ENCODE assay signal across 10 cellular contexts in genomic region chr1:235077163-235077540, GRCh38. TPM values are rescaled to one million over a fixed set of nuclear protein-coding genes. Genes with fewer than 3 reads are reported as not detected.
DNase-seq lines count a peak whose midpoint lies in the region; ATAC-seq and TF ChIP-seq lines count a peak whose summit lies in the region.
"Had no signal": no experiment of that assay in that cellular context is flagged by ENCODE, and none has a peak within 500 bp of the region (broad histone marks: within the 10 kb centered on the region; RNA-seq: fewer than 3 reads in every experiment).

No MANE protein-coding gene starts in this region.

- no peak overlapping the region for H3K27ac Mint-ChIP-seq in activated CD4-positive, alpha-beta T cell treated with anti-CD3 and anti-CD28 coated beads, Interleukin-2, amount 10 ng/mL, durations not matched to agents 24 days and 14 days
- H3K27ac Mint-ChIP-seq in stimulated activated naive CD8-positive, alpha-beta T cell treated with anti-CD3 and anti-CD28 coated beads, Interleukin-15, amount 100 ng/mL, for 72 hours, result peak overlapping the region; percentile 2 to 74

- no peaks in the 10 kb centered on the region for H3K27me3 ChIP-seq in Panc1 (ENCODE audit: control insufficient read depth, insufficient read depth, low read length)
- H3K27me3 ChIP-seq in hepatocyte, result no peaks in the 10 kb centered on the region

- H3K36me3 Mint-ChIP-seq in activated CD4-positive, alpha-beta T cell treated with anti-CD3 and anti-CD28 coated beads, Interleukin-2, amount 10 ng/mL, durations not matched to agents 24 days and 14 days (ENCODE audit: low read depth), result peaks cover 2% of the 10 kb centered on the region
- H3K36me3 Mint-ChIP-seq: T-cell had no signal

- no peak overlapping the region for H3K4me2 ChIP-seq in hepatocyte

- H3K4me1 ChIP-seq in Panc1 (ENCODE audit: control insufficient read depth, insufficient read depth, low read length) (peaks cover 56% of the 10 kb centered on the region), hepatocyte (ENCODE audit: insufficient read depth) (peaks cover 45% of the 10 kb centered on the region)

- ATAC-seq in Panc1 (no peak), GM19463 (IDR thresholded peaks at IDR 0.05; ENCODE audit: unreplicated experiment) (no peak)
- no peak for ATAC-seq in stimulated activated naive CD8-positive, alpha-beta T cell treated with anti-CD3 and anti-CD28 coated beads, Interleukin-15, amount 100 ng/mL, for 72 hours
- ATAC-seq: T-cell had no signal

- BruUV-seq in Panc1 (replicated peaks; lab: Mats Ljungman, UMichigan), result no TSS peak

- no peaks in the 10 kb centered on the region for H3K27me3 Mint-ChIP-seq in activated CD4-positive, alpha-beta T cell treated with anti-CD3 and anti-CD28 coated beads, Interleukin-2, amount 10 ng/mL, durations not matched to agents 24 days and 14 days
- no peaks in the 10 kb centered on the region for H3K27me3 Mint-ChIP-seq in stimulated activated naive CD8-positive, alpha-beta T cell treated with anti-CD3 and anti-CD28 coated beads, Interleukin-15, amount 100 ng/mL, for 72 hours
- H3K27me3 Mint-ChIP-seq: T-cell had no signal

- in situ Hi-C loops in Panc1 (cut with HindIII; ENCODE audit: low pct_unique_long_range_greater_than_20kb, low sequenced_read_pairs), result loop anchor here (10.0 kb wide), 2 partner anchors 122 to 332 kb away; no protein-coding TSS in a partner anchor

- H3K4me1 Mint-ChIP-seq in activated CD4-positive, alpha-beta T cell treated with anti-CD3 and anti-CD28 coated beads, Interleukin-2, amount 10 ng/mL, durations not matched to agents 24 days and 14 days, result peaks cover 35% of the 10 kb centered on the region
- peaks cover 10% of the 10 kb centered on the region for H3K4me1 Mint-ChIP-seq in stimulated activated naive CD8-positive, alpha-beta T cell treated with anti-CD3 and anti-CD28 coated beads, Interleukin-15, amount 100 ng/mL, for 72 hours

- TF ChIP-seq CTCF in Panc1 (IDR thresholded peaks at IDR 0.05) (no peak), hepatocyte (IDR thresholded peaks at IDR 0.05; ENCODE audit: poor library complexity) (no peak)

- CTCF ChIA-PET in Panc1 (lab: Charles Lee), result no interaction called here

- H3K79me2 ChIP-seq in hepatocyte, result no peaks in the 10 kb centered on the region

- H3K9me3 Mint-ChIP-seq in activated CD4-positive, alpha-beta T cell treated with anti-CD3 and anti-CD28 coated beads, Interleukin-2, amount 10 ng/mL, durations not matched to agents 24 days and 14 days, result no peaks in the 10 kb centered on the region
- peaks cover 0 to 5% of the 10 kb centered on the region in 2 donors for H3K9me3 Mint-ChIP-seq in stimulated activated naive CD8-positive, alpha-beta T cell treated with anti-CD3 and anti-CD28 coated beads, Interleukin-15, amount 100 ng/mL, for 72 hours
- H3K9me3 Mint-ChIP-seq: T-cell had no signal

- no peaks in the 10 kb centered on the region for H3K36me3 ChIP-seq in Panc1 (ENCODE audit: control insufficient read depth, insufficient read depth, low read length)
- H3K36me3 ChIP-seq in hepatocyte (replicated peaks; ENCODE audit: insufficient read depth, low read depth), result no peaks in the 10 kb centered on the region

- H4K20me1 ChIP-seq in hepatocyte (ENCODE audit: insufficient read depth, poor library complexity, severe bottlenecking), result no peaks in the 10 kb centered on the region

- H3K27ac ChIP-seq in Panc1 (ENCODE audit: low read length) (peak overlapping the region; percentile 100), hepatocyte (peak overlapping the region; percentile 50)

- H3K4me3 Mint-ChIP-seq in activated CD4-positive, alpha-beta T cell treated with anti-CD3 and anti-CD28 coated beads, Interleukin-2, amount 10 ng/mL, durations not matched to agents 24 days and 14 days, result peak overlapping the region; percentile 64
- peak overlapping the region; percentile 22 to 78 for H3K4me3 Mint-ChIP-seq in stimulated activated naive CD8-positive, alpha-beta T cell treated with anti-CD3 and anti-CD28 coated beads, Interleukin-15, amount 100 ng/mL, for 72 hours
- H3K4me3 Mint-ChIP-seq: T-cell had no signal

- 100% methylated on average over 1 of the region's 1 CpG for WGBS in hepatocyte (ENCODE audit: low lambda C conversion rate, missing lambda C conversion rate)

- no peak for DNase-seq in activated CD4-positive, alpha-beta T cell treated with anti-CD3 and anti-CD28 coated beads, Interleukin-2, amount 10 ng/mL, durations not matched to agents 24 days and 14 days
- DNase-seq in activated CD4-positive, alpha-beta T cell treated with anti-CD3 and anti-CD28 coated beads for 1 hour, result no peak
- no peak for DNase-seq in Panc1 (ENCODE audit: low read depth, low spot score)
- DNase-seq in hepatocyte (ENCODE audit: low spot score), result no peak
- DNase-seq in stimulated activated naive CD8-positive, alpha-beta T cell treated with anti-CD3 and anti-CD28 coated beads, Interleukin-15, amount 100 ng/mL, for 72 hours, result no peak
- DNase-seq in superior temporal gyrus (ENCODE audit: extremely low spot score), result no peak
- no peak for DNase-seq in NCI-H1417 (lab: John Stamatoyannopoulos, UW)
- DNase-seq: NCI-H82, T-cell had no signal

- no peaks in the 10 kb centered on the region for H3K9me3 ChIP-seq in Panc1 (ENCODE audit: control insufficient read depth, insufficient read depth, low read depth, low read length)
- no peaks in the 10 kb centered on the region for H3K9me3 ChIP-seq in hepatocyte (ENCODE audit: low read depth)

- no peaks in the 10 kb centered on the region for H3K9me2 ChIP-seq in hepatocyte (replicated peaks; ENCODE audit: insufficient read depth)

- POLR2A ChIA-PET in Panc1 (lab: Charles Lee), result interaction anchor here (0.6 kb wide), 2 partner anchors 101 to 149 kb away, joined by 3 to 4 read pairs; no protein-coding TSS in a partner anchor

- H2AFZ ChIP-seq in hepatocyte, result no peak overlapping the region

- intact Hi-C loops in activated CD4-positive, alpha-beta T cell treated with anti-CD3 and anti-CD28 coated beads, Interleukin-2, amount 10 ng/mL, durations not matched to agents 24 days and 14 days (cut with micrococcal nuclease), result loop anchor here (2.0 kb wide), 1 partner anchor 14 kb away; no protein-coding TSS in a partner anchor
- intact Hi-C loops in Panc1 (cut with micrococcal nuclease; ENCODE audit: unreplicated experiment), result loop anchor here (5.0 to 10.0 kb wide), 2 partner anchors 202 to 465 kb away; partner anchors contain the start of gene IRF2BP2

- H3K4me3 ChIP-seq in Panc1 (ENCODE audit: low read depth in 2 of 2, low read length in 2 of 2) (no peak overlapping the region), hepatocyte (no peak overlapping the region)

RNA-seq across cellular contexts. Expression of gene TOMM20, which starts 51.5 kb away (rescaled TPM):
- total RNA-seq in activated CD4-positive, alpha-beta T cell treated with anti-CD3 and anti-CD28 coated beads, Interleukin-2, amount 10 ng/mL, durations not matched to agents 24 days and 14 days, result 119 and 140 TPM in 2 replicates
- total RNA-seq in Panc1 (2021; ENCODE audit: unreplicated experiment) (101 TPM), hepatocyte (96.4 and 99.6 TPM in 2 replicates)
- polyA plus RNA-seq in Panc1 (2012; ENCODE audit: insufficient read length), result 73.5 TPM
- polyA plus RNA-seq in hepatocyte, result 51.8 and 55.0 TPM in 2 replicates
